ENCODE assay signal across 23 cellular contexts in genomic region chr21:38794978-38795377, GRCh38. TPM values are rescaled to one million over a fixed set of nuclear protein-coding genes. Genes with fewer than 3 reads are reported as not detected.
DNase-seq lines count a peak whose midpoint lies in the region; ATAC-seq and TF ChIP-seq lines count a peak whose summit lies in the region.
"Had no signal": no experiment of that assay in that cellular context is flagged by ENCODE, and none has a peak within 500 bp of the region (broad histone marks: within the 10 kb centered on the region; RNA-seq: fewer than 3 reads in every experiment).

No MANE protein-coding gene starts in this region.

- TF ChIP-seq POLR2A in body of pancreas (IDR thresholded peaks at IDR 0.05) (no peak), heart left ventricle (IDR thresholded peaks at IDR 0.05) (no peak)

- CTCF ChIA-PET in OCI-LY7 (lab: Charles Lee; ENCODE audit: unreplicated experiment): no interaction called here

- H3K27ac ChIP-seq in BLaER1 treated with 17β-estradiol and CSF1 and Interleukin-3, amounts not matched to agents 10 nM and 100 nM: 0 out of 22 replicates have a peak overlapping the region, but pooled peaks of 1 of the 11 experiments have one; percentile 39
- H3K27ac ChIP-seq in body of pancreas (no peak overlapping the region), heart left ventricle (no peak overlapping the region), OCI-LY7 (ENCODE audit: low read depth, low read length, poor library complexity, severe bottlenecking) (no peak overlapping the region)
- H3K27ac ChIP-seq: psoas muscle had no signal

- no peaks in the 10 kb centered on the region for H3K36me3 ChIP-seq in BLaER1 treated with 17β-estradiol and CSF1 and Interleukin-3, amounts not matched to agents 10 nM and 100 nM
- H3K36me3 ChIP-seq in body of pancreas (replicated peaks in 1 of 2; ENCODE audit: insufficient read depth in 1 of 2, low read depth in 2 of 2) (no peaks in the 10 kb centered on the region), heart left ventricle (no peaks in the 10 kb centered on the region), OCI-LY7 (ENCODE audit: insufficient read depth, low read length) (no peaks in the 10 kb centered on the region)

- H3K9me3 ChIP-seq in BLaER1 treated with 17β-estradiol and CSF1 and Interleukin-3, amounts not matched to agents 10 nM and 100 nM (replicated peaks in 1 of 11): peaks cover 0 to 27% (median 20%) of the 10 kb centered on the region in 11 experiments; a peak in 18 of 22 replicates
- H3K9me3 ChIP-seq in body of pancreas (no peaks in the 10 kb centered on the region), heart left ventricle (peaks cover 0 to 16% (median 0%) of the 10 kb centered on the region in 12 donors), OCI-LY7 (ENCODE audit: low read length) (no peaks in the 10 kb centered on the region)

- ATAC-seq in body of pancreas: peak; percentile 47
- ATAC-seq in left lobe of liver: peak; percentile 85
- no peak for ATAC-seq in heart left ventricle
- ATAC-seq: activated CD8-positive, alpha-beta T cell treated with anti-CD3 and anti-CD28 coated beads, Interleukin-2, amount 10 ng/mL, durations not matched to agents 7 days and 5 days; GM12878; left ventricle myocardium superior had no signal

- H3K79me2 ChIP-seq in OCI-LY7 (ENCODE audit: insufficient read depth, low read depth, low read length): no peaks in the 10 kb centered on the region

- 41 to 56% methylated on average over 6 of the region's 6 CpGs for WGBS in body of pancreas, 2 donors
- 79 to 86% (median 82%) methylated on average over 6 of the region's 6 CpGs for WGBS in heart left ventricle, 4 donors

- no peak overlapping the region for H3K9ac ChIP-seq in BLaER1 treated with 17β-estradiol and CSF1 and Interleukin-3, amounts not matched to agents 10 nM and 100 nM

- intact Hi-C loops in body of pancreas (cut with DNase I): no loop called here
- intact Hi-C loops in heart left ventricle (cut with DNase I): loop anchor here in 4 of 10 donors (5.0 kb wide), 3 partner anchors 38 to 63 kb away; no protein-coding TSS in a partner anchor
- intact Hi-C loops in OCI-LY7 (cut with micrococcal nuclease; ENCODE audit: unreplicated experiment): no loop called here

- H3K4me1 ChIP-seq in BLaER1 treated with 17β-estradiol and CSF1 and Interleukin-3, amounts not matched to agents 10 nM and 100 nM: peaks cover 42 to 62% (median 49%) of the 10 kb centered on the region in 10 experiments
- H3K4me1 ChIP-seq in body of pancreas (peaks cover 8% of the 10 kb centered on the region), heart left ventricle (peaks cover 0 to 19% (median 0%) of the 10 kb centered on the region in 12 donors), OCI-LY7 (ENCODE audit: insufficient read depth, low read length, poor library complexity, severe bottlenecking) (peaks cover 5% of the 10 kb centered on the region)
- H3K4me1 ChIP-seq: psoas muscle had no signal

- H3K27me3 ChIP-seq in BLaER1 treated with 17β-estradiol and CSF1 and Interleukin-3, amounts not matched to agents 10 nM and 100 nM: peaks cover 0 to 8% (median 0%) of the 10 kb centered on the region in 11 experiments; a peak in 1 of 22 replicates
- no peaks in the 10 kb centered on the region for H3K27me3 ChIP-seq in body of pancreas
- H3K27me3 ChIP-seq in heart left ventricle: no peaks in the 10 kb centered on the region

- DNase-seq in NCI-H2029 (lab: John Stamatoyannopoulos, UW) (peak; percentile 88), body of pancreas (peak in 1 of 4 donors; percentile 48), left lobe of liver (ENCODE audit: low spot score) (peak; percentile 65), heart left ventricle (no peak), OCI-LY7 (ENCODE audit: low spot score) (no peak), GDM1 (lab: John Stamatoyannopoulos, UW) (no peak), NCI-H82 treated with DMSO at 0.1 percent for 48 hours (lab: John Stamatoyannopoulos, UW; ENCODE audit: unreplicated experiment) (no peak)
- DNase-seq: activated CD4-positive, CD25-positive, alpha-beta regulatory T cell treated with anti-CD3 and anti-CD28 coated beads, Interleukin-2, amount 50 U/mL, for 72 hours; activated CD8-positive, alpha-beta T cell treated with anti-CD3 and anti-CD28 coated beads, Interleukin-2, amount 10 ng/mL, durations not matched to agents 7 days and 5 days; activated naive CD4-positive, alpha-beta T cell; dermis blood vessel endothelial cell; head of caudate nucleus; Karpas-422; left ventricle myocardium superior; NCI-H1048; NCI-H1930; NCI-H526 treated with DMSO at 0.1 percent for 48 hours; psoas muscle; Right ventricle myocardium superior; stimulated activated CD4-positive, alpha-beta T cell treated with anti-CD3 and anti-CD28 coated beads, Interleukin-1b, Interleukin-23, amount 100 ng/mL, for 48 hours; substantia nigra had no signal

- BruUV-seq in OCI-LY7 (replicated peaks; lab: Mats Ljungman, UMichigan): no TSS peak

- no peak overlapping the region for H2AFZ ChIP-seq in OCI-LY7 (ENCODE audit: low read length)

- H3K4me3 ChIP-seq in BLaER1 treated with 17β-estradiol and CSF1 and Interleukin-3, amounts not matched to agents 10 nM and 100 nM: no peak overlapping the region
- H3K4me3 ChIP-seq in body of pancreas: no peak overlapping the region
- H3K4me3 ChIP-seq in heart left ventricle: no peak overlapping the region
- no peak overlapping the region for H3K4me3 ChIP-seq in OCI-LY7 (ENCODE audit: low read depth, low read length, poor library complexity, severe bottlenecking)
- H3K4me3 ChIP-seq: GM12878, psoas muscle had no signal

- POLR2A ChIA-PET in OCI-LY7 (lab: Charles Lee): no interaction called here

- H3K9me2 ChIP-seq in OCI-LY7 (ENCODE audit: insufficient read depth, low read length): no peaks in the 10 kb centered on the region

- peak overlapping the region; percentile 53 to 80 (median 66); a peak in 21 of 22 replicates for H3K4me2 ChIP-seq in BLaER1 treated with 17β-estradiol and CSF1 and Interleukin-3, amounts not matched to agents 10 nM and 100 nM
- no peak overlapping the region for H3K4me2 ChIP-seq in OCI-LY7 (ENCODE audit: low read length)

- TF ChIP-seq CTCF in body of pancreas (IDR thresholded peaks at IDR 0.05): peak in 1 of 7 experiments; percentile 18
- TF ChIP-seq CTCF in heart left ventricle (IDR thresholded peaks at IDR 0.05): no peak
- TF ChIP-seq CTCF in OCI-LY7 (conservative IDR thresholded peaks at IDR 0.05; ENCODE audit: low read length): no peak

- no peaks in the 10 kb centered on the region for H4K20me1 ChIP-seq in BLaER1 treated with 17β-estradiol and CSF1 and Interleukin-3, amounts not matched to agents 10 nM and 100 nM
- no peaks in the 10 kb centered on the region for H4K20me1 ChIP-seq in OCI-LY7 (ENCODE audit: insufficient read depth, low read length)

RNA-seq across cellular contexts. Expression of gene ETS2, which starts 10.8 kb away (rescaled TPM):
- total RNA-seq in body of pancreas (10 to 100 TPM; 17.9 to 25.7 TPM), left lobe of liver (40.9 TPM), heart left ventricle (10 to 100 TPM; 27.9 to 92.7 (median 45.1) TPM), OCI-LY7 (2022) (23.1 and 24.1 TPM in 2 replicates)
- 10 to 100 TPM; 19.0 to 35.7 TPM for polyA plus RNA-seq in heart left ventricle
- total RNA-seq in OCI-LY7 (2014; rRNA removed; shearing (Covaris generic)): 9.8 and 10.3 TPM in 2 replicates

Comparison
In these comparisons a context has a peak if more than half of its experiments do, and no peak if none do; other contexts are left out.
1. DNase-seq: peak in NCI-H2029 (single experiment) and left lobe of liver (single experiment); none in heart left ventricle (0 of 5), OCI-LY7 (single experiment), GDM1 (single experiment) and NCI-H82 treated with DMSO at 0.1 percent for 48 hours (single experiment).
2. ATAC-seq: peak in body of pancreas (single experiment) and left lobe of liver (single experiment); none in heart left ventricle (0 of 4).